1 cellular context compared by ENCODE assay signal in genomic region chr17:48636177-48637018, GRCh38.
TF ChIP-seq lines count a peak whose summit lies in the region.

No MANE protein-coding gene starts in this region.

TF ChIP-seq in K562, 482 proteins besides CTCF, POLR2A, EP300 and RAD21 (continued from another document and continues in another):
- TF ChIP-seq CHAMP1 (IDR thresholded peaks at IDR 0.05) = no peak
- TF ChIP-seq CREB3L1 (IDR thresholded peaks at IDR 0.05; ENCODE audit: borderline replicate concordance, low read depth) = 0 out of 2 replicates have a peak, but pooled peaks have one; percentile 34
- TF ChIP-seq EP400 (IDR thresholded peaks at IDR 0.05) = no peak; the same call in 1 of the 2 replicates
- no peak for TF ChIP-seq ELK3 (CRISPR knock-in tag; IDR thresholded peaks at IDR 0.05)
- no peak for TF ChIP-seq KLF1 (tag; IDR thresholded peaks at IDR 0.05)
- TF ChIP-seq SOX6 (IDR thresholded peaks at IDR 0.05) = 0 out of 2 replicates have a peak, but pooled peaks have one; percentile 44
- no peak for TF ChIP-seq ZBED1 (IDR thresholded peaks at IDR 0.05)
- TF ChIP-seq PHTF2 (CRISPR knock-in tag; IDR thresholded peaks at IDR 0.05) = no peak
- no peak for TF ChIP-seq TAF9B (IDR thresholded peaks at IDR 0.05; ENCODE audit: partially characterized antibody)
- TF ChIP-seq SETDB1 (IDR thresholded peaks at IDR 0.05; ENCODE audit: low read length) = no peak
- TF ChIP-seq MCM7 (IDR thresholded peaks at IDR 0.05) = no peak
- peak; percentile 72 for TF ChIP-seq ZNF592 (IDR thresholded peaks at IDR 0.05)
- no peak for TF ChIP-seq ZHX1 (conservative IDR thresholded peaks at IDR 0.05; ENCODE audit: low read length)
- TF ChIP-seq MITF (IDR thresholded peaks at IDR 0.05) = no peak
- no peak for TF ChIP-seq ZNF280A (IDR thresholded peaks at IDR 0.05; ENCODE audit: low read depth, partially characterized antibody)
- no peak for TF ChIP-seq TBL1XR1 (IDR thresholded peaks at IDR 0.05; ENCODE audit: low read length in 2 of 2)
- no peak for TF ChIP-seq MXD1 (CRISPR knock-in tag; IDR thresholded peaks at IDR 0.05; ENCODE audit: borderline replicate concordance, poor library complexity, severe bottlenecking)
- 0 out of 2 replicates have a peak, but pooled peaks have one; percentile 11 for TF ChIP-seq MYNN (IDR thresholded peaks at IDR 0.05)
- no peak for TF ChIP-seq MYNN (CRISPR knock-in tag; IDR thresholded peaks at IDR 0.05)
- no peak for TF ChIP-seq ZNF699 (CRISPR knock-in tag; IDR thresholded peaks at IDR 0.05; ENCODE audit: insufficient replicate concordance)
- TF ChIP-seq PRMT5 (CRISPR knock-in tag; IDR thresholded peaks at IDR 0.05) = no peak
- no peak for TF ChIP-seq FOXJ3 (CRISPR knock-in tag; IDR thresholded peaks at IDR 0.05)
- TF ChIP-seq USF2 (CRISPR knock-in tag; IDR thresholded peaks at IDR 0.05) = no peak
- 0 out of 2 replicates have a peak, but pooled peaks have one; percentile 38 for TF ChIP-seq NBN (IDR thresholded peaks at IDR 0.05; ENCODE audit: low read depth)
- TF ChIP-seq ZNF668 (CRISPR knock-in tag; IDR thresholded peaks at IDR 0.05) = no peak
- peak; percentile 75 for TF ChIP-seq RBBP5 (IDR thresholded peaks at IDR 0.05; ENCODE audit: borderline replicate concordance, insufficient read depth, low read length, poor library complexity, severe bottlenecking)
- no peak for TF ChIP-seq SFPQ (IDR thresholded peaks at IDR 0.05; ENCODE audit: low read depth, low read length)
- TF ChIP-seq POLR3A (IDR thresholded peaks at IDR 0.05; ENCODE audit: borderline replicate concordance, extremely low read depth, insufficient read depth, insufficient read length) = no peak
- no peak for TF ChIP-seq ZNF280B (CRISPR knock-in tag; IDR thresholded peaks at IDR 0.05)
- TF ChIP-seq DNMT1 (IDR thresholded peaks at IDR 0.05) = no peak
- no peak for TF ChIP-seq ZNF134 (CRISPR knock-in tag; conservative IDR thresholded peaks at IDR 0.05)
- TF ChIP-seq NR3C1 (CRISPR knock-in tag; IDR thresholded peaks at IDR 0.05) = no peak
- no peak for TF ChIP-seq ZC3H8 (IDR thresholded peaks at IDR 0.05)
- no peak for TF ChIP-seq PHF21A (IDR thresholded peaks at IDR 0.05; ENCODE audit: borderline replicate concordance, low read depth)
- TF ChIP-seq CREB1 (IDR thresholded peaks at IDR 0.05) = no peak
- TF ChIP-seq CREB1 (CRISPR knock-in tag; IDR thresholded peaks at IDR 0.05) = peak; percentile 36; the same call in 1 of the 2 replicates
- no peak for TF ChIP-seq PREB (CRISPR knock-in tag; IDR thresholded peaks at IDR 0.05)
- TF ChIP-seq ELF4 (CRISPR knock-in tag; IDR thresholded peaks at IDR 0.05) = no peak
